22 cellular contexts compared by ENCODE assay signal in genomic region chr12:127594351-127594970, GRCh38.
DNase-seq lines count a peak whose midpoint lies in the region; ATAC-seq and TF ChIP-seq lines count a peak whose summit lies in the region.
"Had no signal": no experiment of that assay in that cellular context is flagged by ENCODE, and none has a peak within 500 bp of the region (broad histone marks: within the 10 kb centered on the region; RNA-seq: fewer than 3 reads in every experiment).

No MANE protein-coding gene starts in this region.

- 0 out of 2 replicates have a peak, but pooled peaks cover 3% of the 10 kb centered on the region for H3F3A ChIP-seq in GM23338 (replicated peaks; ENCODE audit: low read depth)

- H3K27ac ChIP-seq in GM23338 (ENCODE audit: low read depth) (peak overlapping the region; percentile 98), ectodermal cell (ENCODE audit: insufficient read depth, low read depth, low read length, poor library complexity, severe bottlenecking) (peak overlapping the region; percentile 44)
- H3K27ac ChIP-seq: BLaER1 treated with 17β-estradiol and CSF1 and Interleukin-3, amounts not matched to agents 10 nM and 100 nM; brain microvascular endothelial cell; testis; vagina had no signal

- H3K9me3 ChIP-seq in ectodermal cell (ENCODE audit: control insufficient read depth, low read length) = no peaks in the 10 kb centered on the region
- H3K9me3 ChIP-seq: BLaER1 treated with 17β-estradiol and CSF1 and Interleukin-3, amounts not matched to agents 10 nM and 100 nM; testis; vagina had no signal

- H3K36me3 ChIP-seq in GM23338 (ENCODE audit: insufficient read depth) = no peaks in the 10 kb centered on the region; the same call in 1 of the 2 replicates
- H3K36me3 ChIP-seq in ectodermal cell (ENCODE audit: control insufficient read depth, insufficient read depth, low read length) = no peaks in the 10 kb centered on the region
- H3K36me3 ChIP-seq: BLaER1 treated with 17β-estradiol and CSF1 and Interleukin-3, amounts not matched to agents 10 nM and 100 nM; brain microvascular endothelial cell; vagina had no signal

- DNase-seq in GM23338 (ENCODE audit: low spot score) (peak; percentile 73), MV-4-11 (lab: John Stamatoyannopoulos, UW) (peak; percentile 18), islet precursor cell (peak; percentile 76), retina (no peak), CD14-positive monocyte (ENCODE audit: low spot score) (no peak), GF-D8 (lab: John Stamatoyannopoulos, UW) (no peak)
- DNase-seq: activated naive CD4-positive, alpha-beta T cell treated with anti-CD3 and anti-CD28 coated beads, Interleukin-2, amount 10 ng/mL, durations not matched to agents 7 days and 5 days; amniotic stem cell; brain microvascular endothelial cell; naive B cell; NCI-H1105 treated with DMSO at 0.1 percent for 48 hours; NCI-H2081 treated with DMSO at 0.1 percent for 48 hours; NCI-H524; occipital lobe; stimulated activated CD4-positive, alpha-beta T cell treated with anti-CD3 and anti-CD28 coated beads, Interleukin-15, amount 100 ng/mL, for 24 hours; stimulated activated naive CD8-positive, alpha-beta T cell treated with anti-CD3 and anti-CD28 coated beads, Interleukin-15, Interleukin-2, amounts not matched to agents 100 U/mL and 50 U/mL, for 24 hours; testis had no signal

- TF ChIP-seq CTCF in GM23338 (conservative IDR thresholded peaks at IDR 0.05; ENCODE audit: low read depth in 2 of 2) (no peak), CD14-positive monocyte (IDR thresholded peaks at IDR 0.05) (no peak)

- intact Hi-C loops in CD14-positive monocyte (cut with micrococcal nuclease) = no loop called here

- peaks cover 100% of the 10 kb centered on the region for H3K9me3 Mint-ChIP-seq in GM23338
- peaks cover 0 to 9% (median 4%) of the 10 kb centered on the region in 7 donors for H3K9me3 Mint-ChIP-seq in CD14-positive monocyte

- H3K79me2 ChIP-seq in GM23338 (replicated peaks; ENCODE audit: insufficient read depth) = no peaks in the 10 kb centered on the region

- H3K4me2 ChIP-seq in GM23338 = peak overlapping the region; percentile 54
- H3K4me2 ChIP-seq: BLaER1 treated with 17β-estradiol and CSF1 and Interleukin-3, amounts not matched to agents 10 nM and 100 nM had no signal

- H3K36me3 Mint-ChIP-seq in GM23338 (ENCODE audit: low read depth) (peaks cover 52% of the 10 kb centered on the region), CD14-positive monocyte (no peaks in the 10 kb centered on the region)
- H3K36me3 Mint-ChIP-seq: activated naive CD4-positive, alpha-beta T cell treated with anti-CD3 and anti-CD28 coated beads, Interleukin-2, amount 10 ng/mL, durations not matched to agents 7 days and 5 days; naive B cell had no signal

- H3K27me3 ChIP-seq in GM23338 (ENCODE audit: insufficient read depth) = no peaks in the 10 kb centered on the region
- H3K27me3 ChIP-seq in ectodermal cell (ENCODE audit: control insufficient read depth, insufficient read depth, low read length, poor library complexity, severe bottlenecking) = no peaks in the 10 kb centered on the region
- H3K27me3 ChIP-seq: BLaER1 treated with 17β-estradiol and CSF1 and Interleukin-3, amounts not matched to agents 10 nM and 100 nM; brain microvascular endothelial cell; testis; vagina had no signal

- H3K4me1 Mint-ChIP-seq in GM23338 = no peaks in the 10 kb centered on the region
- H3K4me1 Mint-ChIP-seq in CD14-positive monocyte = no peaks in the 10 kb centered on the region
- H3K4me1 Mint-ChIP-seq: activated naive CD4-positive, alpha-beta T cell treated with anti-CD3 and anti-CD28 coated beads, Interleukin-2, amount 10 ng/mL, durations not matched to agents 7 days and 5 days; naive B cell had no signal

- H3K9me2 ChIP-seq in GM23338 (ENCODE audit: insufficient read depth) = 0 out of 2 replicates have a peak, but pooled peaks cover 3% of the 10 kb centered on the region

- no peaks in the 10 kb centered on the region for H4K20me1 ChIP-seq in GM23338 (replicated peaks; ENCODE audit: insufficient read depth)
- H4K20me1 ChIP-seq: BLaER1 treated with 17β-estradiol and CSF1 and Interleukin-3, amounts not matched to agents 10 nM and 100 nM had no signal

- H3K4me1 ChIP-seq in GM23338 (ENCODE audit: insufficient read depth) = peaks cover 49% of the 10 kb centered on the region
- peaks cover 23% of the 10 kb centered on the region for H3K4me1 ChIP-seq in ectodermal cell (ENCODE audit: control insufficient read depth, insufficient read depth, low read length)
- H3K4me1 ChIP-seq: testis, vagina had no signal

- no peak overlapping the region for H3K27ac Mint-ChIP-seq in GM23338
- H3K27ac Mint-ChIP-seq in CD14-positive monocyte = no peak overlapping the region
- H3K27ac Mint-ChIP-seq: activated naive CD4-positive, alpha-beta T cell treated with anti-CD3 and anti-CD28 coated beads, Interleukin-2, amount 10 ng/mL, durations not matched to agents 7 days and 5 days; naive B cell had no signal

- H3K27me3 Mint-ChIP-seq in GM23338 (ENCODE audit: insufficient read depth, low read depth, poor library complexity) (peaks cover 4% of the 10 kb centered on the region), CD14-positive monocyte (ENCODE audit: low read depth in 3 of 3) (peaks cover 0 to 2% (median 0%) of the 10 kb centered on the region in 3 donors)
- H3K27me3 Mint-ChIP-seq: activated naive CD4-positive, alpha-beta T cell treated with anti-CD3 and anti-CD28 coated beads, Interleukin-2, amount 10 ng/mL, durations not matched to agents 7 days and 5 days; naive B cell had no signal

- H2AFZ ChIP-seq in GM23338 = no peak overlapping the region

- H3K4me3 ChIP-seq in GM23338 (peak overlapping the region; percentile 29; the same call in 1 of the 2 replicates), ectodermal cell (ENCODE audit: insufficient read depth, low read depth, low read length) (no peak overlapping the region)
- H3K4me3 ChIP-seq: BLaER1 treated with 17β-estradiol and CSF1 and Interleukin-3, amounts not matched to agents 10 nM and 100 nM; testis; vagina had no signal

- WGBS in ectodermal cell, 2 experiments = 5 to 7% methylated on average over 6 of the region's 6 CpGs

- ATAC-seq in GM23338 (no peak), HG02970 (IDR thresholded peaks at IDR 0.05; ENCODE audit: low FRiP score, unreplicated experiment) (no peak)
- ATAC-seq: left lobe of liver; stimulated activated naive CD8-positive, alpha-beta T cell treated with anti-CD3 and anti-CD28 coated beads, Interleukin-15, Interleukin-2, amounts not matched to agents 100 U/mL and 50 U/mL, for 24 hours had no signal

- H3K4me3 Mint-ChIP-seq in GM23338 (no peak overlapping the region), CD14-positive monocyte (no peak overlapping the region)
- H3K4me3 Mint-ChIP-seq: activated naive CD4-positive, alpha-beta T cell treated with anti-CD3 and anti-CD28 coated beads, Interleukin-2, amount 10 ng/mL, durations not matched to agents 7 days and 5 days; naive B cell had no signal

TF ChIP-seq in GM23338, 12 proteins besides CTCF, POLR2A, EP300 and RAD21:
- TF ChIP-seq STAT1 (IDR thresholded peaks at IDR 0.05; ENCODE audit: unreplicated experiment) = no peak
- no peak for TF ChIP-seq CREB1 (CRISPR knock-in tag; IDR thresholded peaks at IDR 0.05; ENCODE audit: low read depth)
- TF ChIP-seq NANOG (IDR thresholded peaks at IDR 0.05; ENCODE audit: borderline replicate concordance) = no peak

Comparison
In these comparisons a context has a peak if more than half of its experiments do, and no peak if none do; other contexts are left out.
1. DNase-seq: peak in GM23338 (single experiment), MV-4-11 (single experiment) and islet precursor cell (single experiment); none in retina (single experiment), CD14-positive monocyte (single experiment) and GF-D8 (single experiment).